Comparison of ENCODE assay signal across 8 cellular contexts in the genomic region with DNA sequence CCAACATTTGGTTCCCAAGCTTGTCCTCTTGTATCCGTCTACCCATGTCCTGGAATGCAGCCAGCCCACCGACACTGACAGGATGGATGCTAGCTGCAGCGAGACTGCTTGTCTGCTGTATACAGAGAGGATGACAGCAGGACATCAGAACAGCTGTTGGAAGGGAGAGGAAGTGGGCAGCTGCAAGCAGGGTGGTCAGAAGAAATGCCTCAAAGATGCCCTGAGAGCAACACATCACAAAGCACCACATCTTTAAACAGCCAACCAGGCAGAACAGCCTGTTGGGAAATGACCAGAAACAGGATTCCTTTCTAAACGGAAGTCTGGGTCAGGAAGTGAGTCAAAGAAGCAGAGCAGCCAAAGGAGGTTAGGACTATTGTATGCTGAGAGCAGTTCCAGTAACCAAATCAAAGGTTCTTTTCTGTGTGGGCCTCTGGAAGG.
A peak's percentile ranks its signal among the peaks of the same experiment; 100 is the strongest.
DNase-seq lines count a peak whose midpoint lies in the region; ATAC-seq, FAIRE-seq and TF ChIP-seq lines count a peak whose summit lies in the region.

No MANE protein-coding gene starts in this region.

- intact Hi-C loops in natural killer cell (cut with micrococcal nuclease), result no loop called here
- intact Hi-C loops in endothelial cell of umbilical vein (cut with micrococcal nuclease), result loop anchor here (1.0 kb wide), 1 partner anchor 48 kb away; no protein-coding TSS in a partner anchor

- no peak for DNase-seq in natural killer cell treated with Interleukin-12 subunit alpha and Interleukin-12 subunit beta and Interleukin-15 and Interleukin-18, amount 100 ng/mL, for 72 hours (ENCODE audit: low spot score)
- DNase-seq in natural killer cell, result no peak
- peak; percentile 28 for DNase-seq in HPDE6-E6E7 (ENCODE audit: extremely low spot score)
- DNase-seq in endothelial cell of umbilical vein (ENCODE audit: low read depth, low spot score), result peak; percentile 67
- DNase-seq in stimulated activated CD4-positive, alpha-beta T cell treated with anti-CD3 and anti-CD28 coated beads, Interleukin-12 subunit alpha, Interleukin-12 subunit beta, amount 100 ng/mL, for 4 hours, result no peak
- DNase-seq in middle frontal gyrus (ENCODE audit: extremely low spot score, low spot score), result no peak
- no peak for DNase-seq in NCI-H1048 (lab: John Stamatoyannopoulos, UW)

- H3K9me1 ChIP-seq in endothelial cell of umbilical vein (replicated peaks; ENCODE audit: control insufficient read depth, extremely low read depth, insufficient read depth, low read length), result no peaks in the 10 kb centered on the region

- H3K4me2 ChIP-seq in endothelial cell of umbilical vein (ENCODE audit: insufficient read depth, low read length), result peak overlapping the region; percentile 65

- H3K27ac ChIP-seq in endothelial cell of umbilical vein (ENCODE audit: insufficient read depth, low read depth, low read length), result peak overlapping the region; percentile 44

- H3K9me3 Mint-ChIP-seq in natural killer cell treated with Interleukin-12 subunit alpha and Interleukin-12 subunit beta and Interleukin-15 and Interleukin-18, amount 100 ng/mL, for 72 hours, result no peaks in the 10 kb centered on the region
- no peaks in the 10 kb centered on the region for H3K9me3 Mint-ChIP-seq in natural killer cell

- TF ChIP-seq CTCF in natural killer cell (IDR thresholded peaks at IDR 0.05) (no peak), endothelial cell of umbilical vein (IDR thresholded peaks at IDR 0.05; ENCODE audit: extremely low read depth in 1 of 2, insufficient read depth in 1 of 2, low read depth in 1 of 2, low read length in 2 of 2) (no peak)

- H3K9me3 ChIP-seq in endothelial cell of umbilical vein (replicated peaks; ENCODE audit: control insufficient read depth, insufficient read depth, low read length), result no peaks in the 10 kb centered on the region

- H2AFZ ChIP-seq in endothelial cell of umbilical vein (ENCODE audit: low read depth, low read length), result peak overlapping the region; percentile 95

- dilution Hi-C loops in endothelial cell of umbilical vein (cut with MboI; ENCODE audit: extremely low pct_ligation_motif_present, low sequenced_read_pairs), result no loop called here

- peak; percentile 97 for FAIRE-seq in endothelial cell of umbilical vein (lab: Jason Lieb, UNC)

- no peak for TF ChIP-seq POLR2A in endothelial cell of umbilical vein (IDR thresholded peaks at IDR 0.05; ENCODE audit: low read depth, low read length)

- no peak overlapping the region for H3K4me3 Mint-ChIP-seq in natural killer cell treated with Interleukin-12 subunit alpha and Interleukin-12 subunit beta and Interleukin-15 and Interleukin-18, amount 100 ng/mL, for 72 hours
- H3K4me3 Mint-ChIP-seq in natural killer cell, result no peak overlapping the region

- BruUV-seq in endothelial cell of umbilical vein (replicated peaks; lab: Mats Ljungman, UMichigan), result no TSS peak

- CTCF ChIA-PET in endothelial cell of umbilical vein (lab: Charles Lee), result no interaction called here

- H4K20me1 ChIP-seq in endothelial cell of umbilical vein (replicated peaks; ENCODE audit: control insufficient read depth, extremely low read depth, insufficient read depth, low read length), result no peaks in the 10 kb centered on the region

- no peaks in the 10 kb centered on the region for H3K79me2 ChIP-seq in endothelial cell of umbilical vein (ENCODE audit: control insufficient read depth, insufficient read depth, low read length)

- H3K27me3 Mint-ChIP-seq in natural killer cell treated with Interleukin-12 subunit alpha and Interleukin-12 subunit beta and Interleukin-15 and Interleukin-18, amount 100 ng/mL, for 72 hours, result peaks cover 0 to 6% of the 10 kb centered on the region in 2 donors
- H3K27me3 Mint-ChIP-seq in natural killer cell (ENCODE audit: low read depth in 2 of 2), result no peaks in the 10 kb centered on the region

- no peaks in the 10 kb centered on the region for H3K36me3 Mint-ChIP-seq in natural killer cell treated with Interleukin-12 subunit alpha and Interleukin-12 subunit beta and Interleukin-15 and Interleukin-18, amount 100 ng/mL, for 72 hours
- no peaks in the 10 kb centered on the region for H3K36me3 Mint-ChIP-seq in natural killer cell

- H3K4me3 ChIP-seq in endothelial cell of umbilical vein (replicated peaks in 1 of 3; ENCODE audit: insufficient read depth in 1 of 3, low read depth in 1 of 3, low read length in 3 of 3), result peak overlapping the region in 1 of 3 experiments; percentile 42

- H3K27me3 ChIP-seq in endothelial cell of umbilical vein (ENCODE audit: control insufficient read depth in 2 of 2, insufficient read depth in 2 of 2, low read length in 2 of 2), result no peaks in the 10 kb centered on the region

- H3K27ac Mint-ChIP-seq in natural killer cell treated with Interleukin-12 subunit alpha and Interleukin-12 subunit beta and Interleukin-15 and Interleukin-18, amount 100 ng/mL, for 72 hours, result no peak overlapping the region
- H3K27ac Mint-ChIP-seq in natural killer cell, result no peak overlapping the region

- POLR2A ChIA-PET in endothelial cell of umbilical vein (lab: Charles Lee), result no interaction called here

- peaks cover 4 to 11% of the 10 kb centered on the region in 2 donors for H3K4me1 Mint-ChIP-seq in natural killer cell treated with Interleukin-12 subunit alpha and Interleukin-12 subunit beta and Interleukin-15 and Interleukin-18, amount 100 ng/mL, for 72 hours (ENCODE audit: low read depth in 2 of 2)
- H3K4me1 Mint-ChIP-seq in natural killer cell, result no peaks in the 10 kb centered on the region

- ATAC-seq in natural killer cell treated with Interleukin-12 subunit alpha and Interleukin-12 subunit beta and Interleukin-15 and Interleukin-18, amount 100 ng/mL, for 72 hours, result peak; percentile 16 to 43
- ATAC-seq in natural killer cell (no peak), HG03025 (IDR thresholded peaks at IDR 0.05; ENCODE audit: low FRiP score, unreplicated experiment) (no peak)

- H3K4me1 ChIP-seq in endothelial cell of umbilical vein (ENCODE audit: control insufficient read depth, extremely low read depth, insufficient read depth, low read length), result peaks cover 13% of the 10 kb centered on the region

- no peaks in the 10 kb centered on the region for H3K36me3 ChIP-seq in endothelial cell of umbilical vein (ENCODE audit: control insufficient read depth in 2 of 2, extremely low read depth in 1 of 2, insufficient read depth in 2 of 2, low read length in 2 of 2)

- no peak overlapping the region for H3K9ac ChIP-seq in endothelial cell of umbilical vein (replicated peaks; ENCODE audit: extremely low read depth, insufficient read depth, low read length)

TF ChIP-seq in endothelial cell of umbilical vein, 7 proteins besides CTCF, POLR2A, EP300 and RAD21:
- TF ChIP-seq MYC (IDR thresholded peaks at IDR 0.05; ENCODE audit: low read depth, low read length), result no peak
- TF ChIP-seq JUN (IDR thresholded peaks at IDR 0.05; ENCODE audit: borderline replicate concordance, insufficient read depth, insufficient read length, low read depth), result peak; percentile 65
- no peak for TF ChIP-seq GATA2 (IDR thresholded peaks at IDR 0.05; ENCODE audit: insufficient read depth, insufficient read length, low read depth, low read length)
- TF ChIP-seq, protein P1, sequence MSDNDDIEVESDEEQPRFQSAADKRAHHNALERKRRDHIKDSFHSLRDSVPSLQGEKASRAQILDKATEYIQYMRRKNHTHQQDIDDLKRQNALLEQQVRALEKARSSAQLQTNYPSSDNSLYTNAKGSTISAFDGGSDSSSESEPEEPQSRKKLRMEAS (IDR thresholded peaks at IDR 0.05; ENCODE audit: insufficient read depth, insufficient read length), result no peak
- TF ChIP-seq FOS (IDR thresholded peaks at IDR 0.05; ENCODE audit: borderline replicate concordance, insufficient read depth, low read length), result peak; percentile 78
- peak; percentile 48 for TF ChIP-seq POLR2AphosphoS5 (IDR thresholded peaks at IDR 0.05; ENCODE audit: insufficient read depth, low read depth, low read length)
- TF ChIP-seq EZH2 (IDR thresholded peaks at IDR 0.05; ENCODE audit: borderline replicate concordance, low read depth, low read length, severe bottlenecking), result no peak

Comparison
In these comparisons a context has a peak if more than half of its experiments do, and no peak if none do; other contexts are left out.
1. ATAC-seq: peak in natural killer cell treated with Interleukin-12 subunit alpha and Interleukin-12 subunit beta and Interleukin-15 and Interleukin-18, amount 100 ng/mL, for 72 hours (2 of 2); none in natural killer cell (0 of 3) and HG03025 (single experiment).
2. DNase-seq: peak in HPDE6-E6E7 (single experiment) and endothelial cell of umbilical vein (single experiment); none in natural killer cell treated with Interleukin-12 subunit alpha and Interleukin-12 subunit beta and Interleukin-15 and Interleukin-18, amount 100 ng/mL, for 72 hours (single experiment), natural killer cell (single experiment), stimulated activated CD4-positive, alpha-beta T cell treated with anti-CD3 and anti-CD28 coated beads, Interleukin-12 subunit alpha, Interleukin-12 subunit beta, amount 100 ng/mL, for 4 hours (single experiment), middle frontal gyrus (single experiment) and NCI-H1048 (single experiment).